22 cellular contexts compared by ENCODE assay signal in genomic region chr7:50471970-50472369, GRCh38.
"Had no signal": no experiment of that assay in that cellular context is flagged by ENCODE, and none has a peak within 500 bp of the region (broad histone marks: within the 10 kb centered on the region; RNA-seq: fewer than 3 reads in every experiment).

No MANE protein-coding gene starts in this region.

- DNase-seq: cortex of kidney; effector CD8-positive, alpha-beta T cell; effector memory CD8-positive, alpha-beta T cell; endodermal cell; erythroblast; foreskin keratinocyte; head of caudate nucleus; heart right ventricle; hippocampal formation; left cardiac atrium; left lung; left ventricle myocardium superior; lower lobe of right lung; mesenchymal stem cell; mucosa of descending colon; naive B cell; naive thymus-derived CD8-positive, alpha-beta T cell had no signal

- H3K4me1 Mint-ChIP-seq: mesothelial cell of epicardium had no signal

- H3K4me1 ChIP-seq: foreskin keratinocyte had no signal

- H3K36me3 Mint-ChIP-seq: mesothelial cell of epicardium; naive B cell; naive thymus-derived CD8-positive, alpha-beta T cell had no signal

- ATAC-seq: effector memory CD8-positive, alpha-beta T cell; esophagus mucosa; foreskin keratinocyte; gastroesophageal sphincter; heart right ventricle; left cardiac atrium; left lung; left ventricle myocardium superior; lower lobe of right lung; mucosa of descending colon; naive thymus-derived CD8-positive, alpha-beta T cell had no signal

- H3K27me3 ChIP-seq: left lung had no signal

- H3K27ac ChIP-seq: epithelial cell of prostate, foreskin keratinocyte, gastroesophageal sphincter, heart right ventricle, left lung, lower lobe of right lung had no signal

- H3K4me3 ChIP-seq: gastroesophageal sphincter, heart right ventricle, left lung, lower lobe of right lung, mucosa of descending colon had no signal

- H3K36me3 ChIP-seq: gastroesophageal sphincter, heart right ventricle, left lung, lower lobe of right lung had no signal

- H3K9me3 Mint-ChIP-seq: dendritic cell treated with granulocyte-macrophage colony-stimulating factor and Interleukin-4, amounts not matched to agents 40 ng/mL and 50 ng/mL, for 4 days; effector memory CD8-positive, alpha-beta T cell; endodermal cell; mesothelial cell of epicardium; naive B cell; naive thymus-derived CD8-positive, alpha-beta T cell had no signal

- H3K9me3 ChIP-seq: gastroesophageal sphincter, heart right ventricle, left lung, lower lobe of right lung, mucosa of descending colon had no signal

- H3K27ac Mint-ChIP-seq: dendritic cell treated with granulocyte-macrophage colony-stimulating factor and Interleukin-4, amounts not matched to agents 40 ng/mL and 50 ng/mL, for 4 days; effector memory CD8-positive, alpha-beta T cell; endodermal cell; mesothelial cell of epicardium; naive B cell had no signal

- H3K4me3 Mint-ChIP-seq: dendritic cell treated with granulocyte-macrophage colony-stimulating factor and Interleukin-4, amounts not matched to agents 40 ng/mL and 50 ng/mL, for 4 days; effector memory CD8-positive, alpha-beta T cell; endodermal cell; mesothelial cell of epicardium; naive B cell; naive thymus-derived CD8-positive, alpha-beta T cell had no signal
